ENCODE assay signal across 1 cellular context in the genomic region with DNA sequence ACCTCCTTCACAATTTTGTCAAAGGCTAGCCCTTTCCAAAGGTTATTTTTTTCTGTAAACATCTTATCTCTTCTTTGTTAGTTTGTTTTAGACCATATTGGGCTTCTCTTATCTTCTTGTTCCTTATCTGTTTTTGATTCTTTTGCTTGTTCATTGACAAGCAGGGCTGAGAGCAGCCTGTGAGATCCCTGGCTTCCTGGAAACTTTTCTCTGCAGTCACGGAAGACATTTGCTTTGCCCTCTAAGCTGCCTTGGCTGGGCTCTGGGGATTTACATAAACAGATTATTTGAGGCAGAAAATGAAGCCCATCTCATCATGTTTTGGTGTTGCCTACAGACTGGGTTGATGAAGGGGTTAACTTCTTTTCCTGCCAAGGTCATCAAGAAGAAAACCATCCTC.
TF ChIP-seq lines count a peak whose summit lies in the region.

No MANE protein-coding gene starts in this region.

TF ChIP-seq in H1, 55 proteins besides CTCF, POLR2A, EP300 and RAD21 (continued from another document):
- no peak for TF ChIP-seq CTBP2 (IDR thresholded peaks at IDR 0.05; ENCODE audit: borderline replicate concordance, insufficient read depth, insufficient read length, low read length)
- TF ChIP-seq NANOG (IDR thresholded peaks at IDR 0.05; ENCODE audit: insufficient read depth, low read depth, low read length, poor library complexity, severe bottlenecking), result no peak
- TF ChIP-seq, protein P1, sequence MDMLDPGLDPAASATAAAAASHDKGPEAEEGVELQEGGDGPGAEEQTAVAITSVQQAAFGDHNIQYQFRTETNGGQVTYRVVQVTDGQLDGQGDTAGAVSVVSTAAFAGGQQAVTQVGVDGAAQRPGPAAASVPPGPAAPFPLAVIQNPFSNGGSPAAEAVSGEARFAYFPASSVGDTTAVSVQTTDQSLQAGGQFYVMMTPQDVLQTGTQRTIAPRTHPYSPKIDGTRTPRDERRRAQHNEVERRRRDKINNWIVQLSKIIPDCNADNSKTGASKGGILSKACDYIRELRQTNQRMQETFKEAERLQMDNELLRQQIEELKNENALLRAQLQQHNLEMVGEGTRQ (IDR thresholded peaks at IDR 0.05; ENCODE audit: low read length), result no peak
- TF ChIP-seq SAP30 (IDR thresholded peaks at IDR 0.05; ENCODE audit: insufficient read depth, insufficient replicate concordance, low read length), result no peak
- TF ChIP-seq SRF (IDR thresholded peaks at IDR 0.05; ENCODE audit: low read depth, low read length), result no peak
- no peak for TF ChIP-seq CEBPB (IDR thresholded peaks at IDR 0.05; ENCODE audit: low read depth, low read length)
- no peak for TF ChIP-seq SP2 (IDR thresholded peaks at IDR 0.05; ENCODE audit: low read length)
- TF ChIP-seq FOSL1 (IDR thresholded peaks at IDR 0.05; ENCODE audit: insufficient read depth, low read depth, low read length), result no peak
- TF ChIP-seq YY1 (IDR thresholded peaks at IDR 0.05; ENCODE audit: low read depth, low read length), result no peak
- TF ChIP-seq MAX (IDR thresholded peaks at IDR 0.05), result no peak
- no peak for TF ChIP-seq KDM5A (IDR thresholded peaks at IDR 0.05; ENCODE audit: low read length)
- TF ChIP-seq KDM1A (IDR thresholded peaks at IDR 0.05; ENCODE audit: borderline replicate concordance, low read length), result no peak
